In genomic region chr2:20652673-20653575, GRCh38 we compare ENCODE assay signal across 17 cellular contexts. TPM values are rescaled to one million over a fixed set of nuclear protein-coding genes. Genes with fewer than 3 reads are reported as not detected.
DNase-seq lines count a peak whose midpoint lies in the region; ATAC-seq and TF ChIP-seq lines count a peak whose summit lies in the region.
"Had no signal": no experiment of that assay in that cellular context is flagged by ENCODE, and none has a peak within 500 bp of the region (broad histone marks: within the 10 kb centered on the region; RNA-seq: fewer than 3 reads in every experiment).

No MANE protein-coding gene starts in this region.

- H3K4me1 Mint-ChIP-seq in CD4-positive, alpha-beta T cell (ENCODE audit: low read depth): peaks cover 37% of the 10 kb centered on the region
- H3K4me1 Mint-ChIP-seq in IgD-negative memory B cell (peaks cover 29 to 30% (median 29%) of the 10 kb centered on the region in 3 donors), immature natural killer cell (peaks cover 37 to 43% of the 10 kb centered on the region in 2 donors)
- peaks cover 15% of the 10 kb centered on the region for H3K4me1 Mint-ChIP-seq in activated T-helper 2 cell treated with anti-CD3 and anti-CD28 coated beads, Interferon-gamma antibody, Interleukin-2, Interleukin-4, amounts not matched to agents 10 μg/mL and 5 μg/mL and 100 μg/mL, durations not matched to agents 14 hours and 24 hours and 36 hours (ENCODE audit: low read depth)

- no peak overlapping the region for H3K4me3 Mint-ChIP-seq in CD4-positive, alpha-beta T cell
- peak overlapping the region in 1 of 4 donors; percentile 67 for H3K4me3 Mint-ChIP-seq in IgD-negative memory B cell
- H3K4me3 Mint-ChIP-seq in immature natural killer cell: peak overlapping the region in 2 of 5 donors; percentile 45 to 83
- H3K4me3 Mint-ChIP-seq in activated T-helper 2 cell treated with anti-CD3 and anti-CD28 coated beads, Interferon-gamma antibody, Interleukin-2, Interleukin-4, amounts not matched to agents 10 μg/mL and 5 μg/mL and 100 μg/mL, durations not matched to agents 14 hours and 24 hours and 36 hours (ENCODE audit: low read depth): no peak overlapping the region

- H3K27ac Mint-ChIP-seq in CD4-positive, alpha-beta T cell: peak overlapping the region; percentile 89
- peak overlapping the region; percentile 49 to 82 (median 73) for H3K27ac Mint-ChIP-seq in IgD-negative memory B cell
- H3K27ac Mint-ChIP-seq in immature natural killer cell: peak overlapping the region in 4 of 6 donors; percentile 93 to 98 (median 96)
- H3K27ac Mint-ChIP-seq in activated T-helper 2 cell treated with anti-CD3 and anti-CD28 coated beads, Interferon-gamma antibody, Interleukin-2, Interleukin-4, amounts not matched to agents 10 μg/mL and 5 μg/mL and 100 μg/mL, durations not matched to agents 14 hours and 24 hours and 36 hours: no peak overlapping the region

- no peak for DNase-seq in CD4-positive, alpha-beta T cell
- DNase-seq in immature natural killer cell (no peak), sigmoid colon (no peak), epidermal melanocyte (ENCODE audit: insufficient read length, low spot score) (no peak), SW480 (ENCODE audit: low spot score) (no peak), dermis blood vessel endothelial cell (no peak)
- DNase-seq in activated T-helper 2 cell treated with anti-CD3 and anti-CD28 coated beads, Interferon-gamma antibody, Interleukin-2, Interleukin-4, amounts not matched to agents 10 μg/mL and 5 μg/mL and 100 μg/mL, durations not matched to agents 14 hours and 24 hours and 36 hours (ENCODE audit: low spot score): no peak
- DNase-seq: EL; NCI-H1417 treated with DMSO at 0.1 percent for 48 hours; NCI-H2029 treated with DMSO at 0.1 percent for 48 hours; NCI-H2227 treated with DMSO at 0.1 percent for 48 hours; NCI-H526 treated with DMSO at 0.1 percent for 48 hours; NK-92 treated with Interleukin-12 subunit alpha and Interleukin-12 subunit beta, amount 100 ng/mL, for 24 hours; OCI-M1; RPMI8226 had no signal

- no peak overlapping the region for H3K4me3 ChIP-seq in sigmoid colon
- H3K4me3 ChIP-seq: BLaER1 had no signal

- H3K36me3 ChIP-seq in sigmoid colon: no peaks in the 10 kb centered on the region
- H3K36me3 ChIP-seq: BLaER1 had no signal

- no peak for TF ChIP-seq POLR2A in sigmoid colon (IDR thresholded peaks at IDR 0.05)

- H3K9me3 ChIP-seq in CD4-positive, alpha-beta T cell (ENCODE audit: control insufficient read depth, low read length): no peaks in the 10 kb centered on the region
- no peaks in the 10 kb centered on the region for H3K9me3 ChIP-seq in sigmoid colon
- H3K9me3 ChIP-seq: BLaER1 had no signal

- H3K4me1 ChIP-seq in sigmoid colon: peaks cover 0 to 40% (median 34%) of the 10 kb centered on the region in 4 donors

- TF ChIP-seq CTCF in CD4-positive, alpha-beta T cell (IDR thresholded peaks at IDR 0.05): no peak
- TF ChIP-seq CTCF in sigmoid colon (IDR thresholded peaks at IDR 0.05): no peak

- no peaks in the 10 kb centered on the region for H3K27me3 ChIP-seq in CD4-positive, alpha-beta T cell (ENCODE audit: control insufficient read depth, insufficient read depth, low read length)
- H3K27me3 ChIP-seq in sigmoid colon: no peaks in the 10 kb centered on the region
- H3K27me3 ChIP-seq: BLaER1 had no signal

- no peak for TF ChIP-seq EP300 in sigmoid colon (IDR thresholded peaks at IDR 0.05)

- CTCF ChIA-PET in CD4-positive, alpha-beta T cell (lab: Charles Lee): no interaction called here

- POLR2A ChIA-PET in CD4-positive, alpha-beta T cell (lab: Charles Lee): interaction anchor here (2.1 kb wide), 1 partner anchor 11 kb away, joined by 9 read pairs; no protein-coding TSS in a partner anchor

- no peak overlapping the region for H3K27ac ChIP-seq in CD4-positive, alpha-beta T cell (ENCODE audit: low read depth, low read length)
- H3K27ac ChIP-seq in sigmoid colon: peak overlapping the region in 3 of 4 donors; percentile 89 to 97 (median 94)
- H3K27ac ChIP-seq: BLaER1 had no signal

- intact Hi-C loops in CD4-positive, alpha-beta T cell (cut with DNase I, micrococcal nuclease): loop anchor here (2.0 to 5.0 kb wide), 5 partner anchors 170 to 1306 kb away; partner anchors contain the start of genes LAPTM4A (in 1 of the 2), LDAH (in 1 of the 2), PUM2 (in 1 of the 2) and TTC32 (in 1 of the 2)
- intact Hi-C loops in sigmoid colon (cut with DNase I): no loop called here
- intact Hi-C loops in activated T-helper 2 cell treated with anti-CD3 and anti-CD28 coated beads, Interferon-gamma antibody, Interleukin-2, Interleukin-4, amounts not matched to agents 10 μg/mL and 5 μg/mL and 100 μg/mL, durations not matched to agents 14 hours and 24 hours and 36 hours (cut with micrococcal nuclease): loop anchor here (5.0 kb wide), 3 partner anchors 169 to 751 kb away; partner anchors contain the start of genes LAPTM4A, LDAH and TTC32

- H3K36me3 Mint-ChIP-seq in CD4-positive, alpha-beta T cell (ENCODE audit: low read depth): no peaks in the 10 kb centered on the region
- peaks cover 3% of the 10 kb centered on the region for H3K36me3 Mint-ChIP-seq in IgD-negative memory B cell
- H3K36me3 Mint-ChIP-seq in immature natural killer cell: no peaks in the 10 kb centered on the region
- no peaks in the 10 kb centered on the region for H3K36me3 Mint-ChIP-seq in activated T-helper 2 cell treated with anti-CD3 and anti-CD28 coated beads, Interferon-gamma antibody, Interleukin-2, Interleukin-4, amounts not matched to agents 10 μg/mL and 5 μg/mL and 100 μg/mL, durations not matched to agents 14 hours and 24 hours and 36 hours (ENCODE audit: low read depth)

- WGBS in sigmoid colon, 2 donors: 94 to 95% methylated on average over 11 of the region's 11 CpGs

- H3K27me3 Mint-ChIP-seq in CD4-positive, alpha-beta T cell: peaks cover 2% of the 10 kb centered on the region
- H3K27me3 Mint-ChIP-seq in IgD-negative memory B cell (peaks cover 7% of the 10 kb centered on the region), immature natural killer cell (ENCODE audit: low read depth in 3 of 3) (peaks cover 2 to 15% (median 11%) of the 10 kb centered on the region in 3 donors)
- H3K27me3 Mint-ChIP-seq in activated T-helper 2 cell treated with anti-CD3 and anti-CD28 coated beads, Interferon-gamma antibody, Interleukin-2, Interleukin-4, amounts not matched to agents 10 μg/mL and 5 μg/mL and 100 μg/mL, durations not matched to agents 14 hours and 24 hours and 36 hours (ENCODE audit: low read depth): peaks cover 19% of the 10 kb centered on the region

- no peaks in the 10 kb centered on the region for H3K9me3 Mint-ChIP-seq in CD4-positive, alpha-beta T cell
- H3K9me3 Mint-ChIP-seq in IgD-negative memory B cell (no peaks in the 10 kb centered on the region), immature natural killer cell (no peaks in the 10 kb centered on the region)
- H3K9me3 Mint-ChIP-seq in activated T-helper 2 cell treated with anti-CD3 and anti-CD28 coated beads, Interferon-gamma antibody, Interleukin-2, Interleukin-4, amounts not matched to agents 10 μg/mL and 5 μg/mL and 100 μg/mL, durations not matched to agents 14 hours and 24 hours and 36 hours: no peaks in the 10 kb centered on the region

- no peak for ATAC-seq in CD4-positive, alpha-beta T cell (ENCODE audit: poor library complexity)

RNA-seq across cellular contexts. Expression of gene HS1BP3, which starts 2.0 kb away (rescaled TPM):
- total RNA-seq in CD4-positive, alpha-beta T cell: 10 to 100 TPM in 1 of 2 experiments, 1 to 10 TPM in 1; 8.8 to 10.1 TPM
- polyA plus RNA-seq in IgD-negative memory B cell (27.3 TPM), immature natural killer cell (10 to 100 TPM; 19.2 to 31.1 (median 25.3) TPM), sigmoid colon (10 to 100 TPM; 25.2 to 36.3 (median 25.3) TPM)
- total RNA-seq in sigmoid colon (10 to 100 TPM; 32.3 to 54.6 (median 41.8) TPM), dermis blood vessel endothelial cell (36.9 and 49.9 TPM in 2 replicates)
- total RNA-seq in activated T-helper 2 cell treated with anti-CD3 and anti-CD28 coated beads, Interferon-gamma antibody, Interleukin-2, Interleukin-4, amounts not matched to agents 10 μg/mL and 5 μg/mL and 100 μg/mL, durations not matched to agents 14 hours and 24 hours and 36 hours: 11.5 and 11.9 TPM in 2 replicates

RNA-seq across cellular contexts. Expression of gene GDF7, which starts 14.0 kb away (rescaled TPM):
- under 1 TPM; 0.05 to 0.14 TPM for total RNA-seq in CD4-positive, alpha-beta T cell
- polyA plus RNA-seq in IgD-negative memory B cell (0.74 TPM), immature natural killer cell (not detected), sigmoid colon (under 1 TPM; under 0.01 to 0.60 (median under 0.01) TPM)
- total RNA-seq in sigmoid colon (1 to 10 TPM in 1 of 4 donors, under 1 TPM in 3; 0.49 to 1.6 (median 0.77) TPM), dermis blood vessel endothelial cell (5.4 and 28.1 TPM in 2 replicates)
- total RNA-seq in activated T-helper 2 cell treated with anti-CD3 and anti-CD28 coated beads, Interferon-gamma antibody, Interleukin-2, Interleukin-4, amounts not matched to agents 10 μg/mL and 5 μg/mL and 100 μg/mL, durations not matched to agents 14 hours and 24 hours and 36 hours: 0.05 and 0.11 TPM in 2 replicates
